15 cellular contexts compared by ENCODE assay signal in the genomic region with DNA sequence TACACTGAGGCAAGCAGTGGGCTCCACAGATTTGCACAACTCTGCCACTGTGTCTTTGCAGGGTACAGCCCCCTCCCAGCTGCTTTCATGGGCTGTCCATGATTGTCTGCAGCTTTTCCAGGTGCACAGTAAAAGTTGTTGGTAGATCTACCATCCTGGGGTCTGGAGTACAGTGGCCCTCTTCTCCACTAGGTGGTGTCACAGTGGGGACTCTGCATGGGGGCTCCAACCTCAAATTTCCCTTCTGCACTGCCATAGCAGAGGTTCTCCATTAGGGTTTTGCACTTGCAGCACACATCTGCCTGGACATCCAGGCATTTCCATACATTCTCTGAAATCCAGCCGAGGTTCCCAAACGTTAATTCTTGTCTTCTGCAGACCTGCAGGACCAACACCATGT.
DNase-seq lines count a peak whose midpoint lies in the region; ATAC-seq and TF ChIP-seq lines count a peak whose summit lies in the region.
"Had no signal": no experiment of that assay in that cellular context is flagged by ENCODE, and none has a peak within 500 bp of the region (broad histone marks: within the 10 kb centered on the region; RNA-seq: fewer than 3 reads in every experiment).

No MANE protein-coding gene starts in this region.

- POLR2A ChIA-PET in activated CD4-positive, alpha-beta T cell treated with anti-CD3 and anti-CD28 coated beads, Interleukin-2, amount 10 ng/mL, durations not matched to agents 7 days and 5 days (lab: Charles Lee): no interaction called here

- no peak overlapping the region for H3K27ac Mint-ChIP-seq in progenitor cell of endocrine pancreas
- no peak overlapping the region for H3K27ac Mint-ChIP-seq in activated CD4-positive, alpha-beta T cell treated with anti-CD3 and anti-CD28 coated beads, Interleukin-2, amount 10 ng/mL, durations not matched to agents 7 days and 5 days

- no peak overlapping the region for H3K4me3 Mint-ChIP-seq in progenitor cell of endocrine pancreas (ENCODE audit: low read depth)
- H3K4me3 Mint-ChIP-seq in activated CD4-positive, alpha-beta T cell treated with anti-CD3 and anti-CD28 coated beads, Interleukin-2, amount 10 ng/mL, durations not matched to agents 7 days and 5 days: no peak overlapping the region

- H3K9me3 ChIP-seq in WERI-Rb-1 (ENCODE audit: severe bottlenecking): no peaks in the 10 kb centered on the region

- no peaks in the 10 kb centered on the region for H3K36me3 ChIP-seq in WERI-Rb-1

- no peaks in the 10 kb centered on the region for H3K4me1 Mint-ChIP-seq in progenitor cell of endocrine pancreas (ENCODE audit: low read depth)
- H3K4me1 Mint-ChIP-seq in activated CD4-positive, alpha-beta T cell treated with anti-CD3 and anti-CD28 coated beads, Interleukin-2, amount 10 ng/mL, durations not matched to agents 7 days and 5 days: no peaks in the 10 kb centered on the region

- CTCF ChIA-PET in activated CD4-positive, alpha-beta T cell treated with anti-CD3 and anti-CD28 coated beads, Interleukin-2, amount 10 ng/mL, durations not matched to agents 7 days and 5 days (lab: Charles Lee): no interaction called here

- no peak overlapping the region for H3K27ac ChIP-seq in WERI-Rb-1
- H3K27ac ChIP-seq: SK-N-MC had no signal

- no peaks in the 10 kb centered on the region for H3K27me3 ChIP-seq in WERI-Rb-1 (ENCODE audit: insufficient read depth, low read depth, severe bottlenecking)

- DNase-seq in NAMALWA (ENCODE audit: low spot score): peak; percentile 2
- no peak for DNase-seq in WERI-Rb-1
- DNase-seq in progenitor cell of endocrine pancreas (ENCODE audit: low spot score, unreplicated experiment): no peak
- no peak for DNase-seq in activated CD4-positive, alpha-beta T cell treated with anti-CD3 and anti-CD28 coated beads, Interleukin-2, amount 10 ng/mL, durations not matched to agents 7 days and 5 days
- DNase-seq: KBM-7, NCI-H1930, NCI-H2171 treated with DMSO at 0.1 percent for 48 hours, NCI-H446, NCI-H526 treated with DMSO at 0.1 percent for 48 hours, Right ventricle myocardium superior had no signal

- H3K9me3 Mint-ChIP-seq in progenitor cell of endocrine pancreas (ENCODE audit: low read depth): peaks cover 9% of the 10 kb centered on the region
- H3K9me3 Mint-ChIP-seq in activated CD4-positive, alpha-beta T cell treated with anti-CD3 and anti-CD28 coated beads, Interleukin-2, amount 10 ng/mL, durations not matched to agents 7 days and 5 days: peaks cover 4% of the 10 kb centered on the region

- no peak overlapping the region for H3K4me3 ChIP-seq in GM12875 (ENCODE audit: low read depth, low read length)
- H3K4me3 ChIP-seq in WERI-Rb-1 (ENCODE audit: low read depth, low read length): no peak overlapping the region
- H3K4me3 ChIP-seq: SK-N-MC had no signal

- no peaks in the 10 kb centered on the region for H3K27me3 Mint-ChIP-seq in progenitor cell of endocrine pancreas
- no peaks in the 10 kb centered on the region for H3K27me3 Mint-ChIP-seq in activated CD4-positive, alpha-beta T cell treated with anti-CD3 and anti-CD28 coated beads, Interleukin-2, amount 10 ng/mL, durations not matched to agents 7 days and 5 days

- ATAC-seq in HG03139 (IDR thresholded peaks at IDR 0.05; ENCODE audit: unreplicated experiment): no peak
- no peak for ATAC-seq in GM21619 (IDR thresholded peaks at IDR 0.05; ENCODE audit: unreplicated experiment)
- ATAC-seq: HepG2 had no signal

- TF ChIP-seq CTCF in GM12875 (IDR thresholded peaks at IDR 0.05; ENCODE audit: borderline replicate concordance, insufficient read depth, low read depth, low read length) (0 out of 2 replicates have a peak, but pooled peaks have one; percentile 1), WERI-Rb-1 (IDR thresholded peaks at IDR 0.05; ENCODE audit: low read depth, low read length) (peak; percentile 21; the same call in 1 of the 2 replicates), progenitor cell of endocrine pancreas (IDR thresholded peaks at IDR 0.05; ENCODE audit: unreplicated experiment) (peak; percentile 31)

- no peaks in the 10 kb centered on the region for H3K36me3 Mint-ChIP-seq in progenitor cell of endocrine pancreas (ENCODE audit: insufficient read depth)
- no peaks in the 10 kb centered on the region for H3K36me3 Mint-ChIP-seq in activated CD4-positive, alpha-beta T cell treated with anti-CD3 and anti-CD28 coated beads, Interleukin-2, amount 10 ng/mL, durations not matched to agents 7 days and 5 days (ENCODE audit: low read depth)
